ENCODE assay signal across 2 cellular contexts in genomic region chr4:139892973-139893736, GRCh38.
TF ChIP-seq lines count a peak whose summit lies in the region.

No MANE protein-coding gene starts in this region.

TF ChIP-seq in A549, 52 proteins besides CTCF, POLR2A, EP300 and RAD21:
- TF ChIP-seq CBX8 (IDR thresholded peaks at IDR 0.05) (no peak), CHD2 (IDR thresholded peaks at IDR 0.05; ENCODE audit: low read length, partially characterized antibody) (no peak), FOXS1 (CRISPR knock-in tag; IDR thresholded peaks at IDR 0.05) (no peak), MAFK (IDR thresholded peaks at IDR 0.05; ENCODE audit: partially characterized antibody) (no peak), HOXB5 (CRISPR knock-in tag; IDR thresholded peaks at IDR 0.05) (no peak), CHD4 (IDR thresholded peaks at IDR 0.05; ENCODE audit: borderline replicate concordance) (no peak), RFX5 (IDR thresholded peaks at IDR 0.05) (no peak), ZFP36 (IDR thresholded peaks at IDR 0.05; ENCODE audit: borderline replicate concordance, partially characterized antibody) (no peak)
- TF ChIP-seq, protein P1, sequence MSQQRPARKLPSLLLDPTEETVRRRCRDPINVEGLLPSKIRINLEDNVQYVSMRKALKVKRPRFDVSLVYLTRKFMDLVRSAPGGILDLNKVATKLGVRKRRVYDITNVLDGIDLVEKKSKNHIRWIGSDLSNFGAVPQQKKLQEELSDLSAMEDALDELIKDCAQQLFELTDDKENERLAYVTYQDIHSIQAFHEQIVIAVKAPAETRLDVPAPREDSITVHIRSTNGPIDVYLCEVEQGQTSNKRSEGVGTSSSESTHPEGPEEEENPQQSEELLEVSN (IDR thresholded peaks at IDR 0.05; ENCODE audit: borderline replicate concordance, low read depth): no peak
- TF ChIP-seq, protein P2, sequence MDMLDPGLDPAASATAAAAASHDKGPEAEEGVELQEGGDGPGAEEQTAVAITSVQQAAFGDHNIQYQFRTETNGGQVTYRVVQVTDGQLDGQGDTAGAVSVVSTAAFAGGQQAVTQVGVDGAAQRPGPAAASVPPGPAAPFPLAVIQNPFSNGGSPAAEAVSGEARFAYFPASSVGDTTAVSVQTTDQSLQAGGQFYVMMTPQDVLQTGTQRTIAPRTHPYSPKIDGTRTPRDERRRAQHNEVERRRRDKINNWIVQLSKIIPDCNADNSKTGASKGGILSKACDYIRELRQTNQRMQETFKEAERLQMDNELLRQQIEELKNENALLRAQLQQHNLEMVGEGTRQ (IDR thresholded peaks at IDR 0.05): no peak

TF ChIP-seq in IMR-90, 13 proteins besides CTCF, POLR2A, EP300 and RAD21:
- TF ChIP-seq FOS (IDR thresholded peaks at IDR 0.05; ENCODE audit: low read depth, low read length) (no peak), CEBPB (IDR thresholded peaks at IDR 0.05; ENCODE audit: low read depth, low read length) (no peak), RCOR1 (IDR thresholded peaks at IDR 0.05; ENCODE audit: insufficient replicate concordance, low read length) (no peak), SMC3 (IDR thresholded peaks at IDR 0.05; ENCODE audit: low read depth, low read length) (no peak), BHLHE40 (IDR thresholded peaks at IDR 0.05; ENCODE audit: low read depth, low read length) (no peak), RFX5 (IDR thresholded peaks at IDR 0.05; ENCODE audit: low read depth, low read length) (no peak), NFE2L2 (IDR thresholded peaks at IDR 0.05; ENCODE audit: low read depth, low read length) (no peak), MXI1 (IDR thresholded peaks at IDR 0.05; ENCODE audit: borderline replicate concordance, low read depth, low read length) (no peak), CHD1 (IDR thresholded peaks at IDR 0.05; ENCODE audit: low read depth, low read length) (no peak), MAZ (IDR thresholded peaks at IDR 0.05; ENCODE audit: borderline replicate concordance, low read depth, low read length) (no peak), MAFK (IDR thresholded peaks at IDR 0.05; ENCODE audit: low read depth, low read length) (no peak)
- TF ChIP-seq, protein P2 (IDR thresholded peaks at IDR 0.05; ENCODE audit: low read depth, low read length): no peak
- TF ChIP-seq, protein P3, sequence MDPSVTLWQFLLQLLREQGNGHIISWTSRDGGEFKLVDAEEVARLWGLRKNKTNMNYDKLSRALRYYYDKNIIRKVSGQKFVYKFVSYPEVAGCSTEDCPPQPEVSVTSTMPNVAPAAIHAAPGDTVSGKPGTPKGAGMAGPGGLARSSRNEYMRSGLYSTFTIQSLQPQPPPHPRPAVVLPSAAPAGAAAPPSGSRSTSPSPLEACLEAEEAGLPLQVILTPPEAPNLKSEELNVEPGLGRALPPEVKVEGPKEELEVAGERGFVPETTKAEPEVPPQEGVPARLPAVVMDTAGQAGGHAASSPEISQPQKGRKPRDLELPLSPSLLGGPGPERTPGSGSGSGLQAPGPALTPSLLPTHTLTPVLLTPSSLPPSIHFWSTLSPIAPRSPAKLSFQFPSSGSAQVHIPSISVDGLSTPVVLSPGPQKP (IDR thresholded peaks at IDR 0.05; ENCODE audit: borderline replicate concordance, low read depth, low read length): no peak
TF ChIP-seq in IMR-90: peak in this region for 0.
